In the genomic region with DNA sequence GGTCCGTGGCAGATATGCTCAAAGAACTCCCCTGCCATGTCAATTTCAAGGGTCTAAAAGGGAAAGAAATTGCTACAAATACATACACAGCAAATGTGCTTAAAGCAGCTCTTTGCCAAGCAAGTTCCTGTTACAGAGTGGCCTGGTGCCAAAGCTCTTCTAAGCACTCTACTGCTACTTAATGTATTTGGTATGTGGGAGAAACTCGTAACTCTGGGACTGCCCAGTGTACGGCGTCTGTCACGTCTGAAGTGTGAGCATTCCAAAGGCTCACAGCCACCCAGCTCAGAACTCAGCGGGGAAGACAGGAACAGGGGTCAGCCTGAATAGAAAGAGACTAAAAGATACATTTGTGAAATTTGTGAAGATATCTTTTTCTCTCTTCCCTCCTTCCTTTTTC, we compare ENCODE assay signal across 8 cellular contexts. TPM values are rescaled to one million over a fixed set of nuclear protein-coding genes. Genes with fewer than 3 reads are reported as not detected.
DNase-seq lines count a peak whose midpoint lies in the region; ATAC-seq lines count a peak whose summit lies in the region.

No MANE protein-coding gene starts in this region.

- peak; percentile 95 for DNase-seq in ACHN
- peak; percentile 9 for DNase-seq in HuH-7.5 (ENCODE audit: low spot score)
- peak; percentile 41 for DNase-seq in T1000 (lab: John Stamatoyannopoulos, UW)
- DNase-seq in Right ventricle myocardium inferior (ENCODE audit: missing footprints), result peak; percentile 79
- DNase-seq in renal cortical epithelial cell (ENCODE audit: low read depth), result peak; percentile 97
- DNase-seq in stimulated activated CD4-positive, alpha-beta T cell treated with anti-CD3 and anti-CD28 coated beads, Interleukin-2, amount 100 ng/mL, for 48 hours, result no peak

- intact Hi-C loops in Right ventricle myocardium inferior (cut with DNase I), result no loop called here

- in situ Hi-C loops in ACHN (cut with HindIII; ENCODE audit: low pct_ligation_motif_present, low pct_unique_long_range_greater_than_20kb, low sequenced_read_pairs), result no loop called here

- ATAC-seq in Right ventricle myocardium inferior (peak; percentile 96), GM19023 (IDR thresholded peaks at IDR 0.05; ENCODE audit: unreplicated experiment) (no peak), GM19467 (IDR thresholded peaks at IDR 0.05; ENCODE audit: unreplicated experiment) (no peak)

RNA-seq across cellular contexts. Expression of a gene that starts 54.6 kb away (rescaled TPM):
- 32.7 TPM for total RNA-seq in Right ventricle myocardium inferior
- total RNA-seq in renal cortical epithelial cell, result 26.7 and 38.6 TPM in 2 replicates

Comparison
In these comparisons a context has a peak if more than half of its experiments do, and no peak if none do; other contexts are left out.
1. DNase-seq: peak in ACHN (single experiment), HuH-7.5 (single experiment), T1000 (single experiment), Right ventricle myocardium inferior (single experiment) and renal cortical epithelial cell (single experiment); none in stimulated activated CD4-positive, alpha-beta T cell treated with anti-CD3 and anti-CD28 coated beads, Interleukin-2, amount 100 ng/mL, for 48 hours (0 of 2).